ENCODE assay signal across 8 cellular contexts in genomic region chr11:820655-821512, GRCh38. TPM values are rescaled to one million over a fixed set of nuclear protein-coding genes. Genes with fewer than 3 reads are reported as not detected.
DNase-seq lines count a peak whose midpoint lies in the region; ATAC-seq, FAIRE-seq and TF ChIP-seq lines count a peak whose summit lies in the region.

No MANE protein-coding gene starts in this region.

- H4K91ac ChIP-seq in mesenchymal stem cell (ENCODE audit: low read length) = no peak overlapping the region

- H2AFZ ChIP-seq in mesenchymal stem cell (ENCODE audit: low read depth, low read length) = no peak overlapping the region

- no peak overlapping the region for H3K4ac ChIP-seq in mesenchymal stem cell (ENCODE audit: low read depth in 1 of 2, low read length in 2 of 2)

- no peak overlapping the region for H4K8ac ChIP-seq in mesenchymal stem cell (ENCODE audit: low read length)

- no peak overlapping the region for H3K27ac ChIP-seq in CD4-positive, alpha-beta T cell (ENCODE audit: low read depth, low read length)
- H3K27ac ChIP-seq in coronary artery (peak overlapping the region; percentile 93 to 99), mesenchymal stem cell (ENCODE audit: low read length, poor library complexity, severe bottlenecking) (no peak overlapping the region)

- no peak overlapping the region for H3K23ac ChIP-seq in mesenchymal stem cell (ENCODE audit: low read length in 2 of 2)

- TF ChIP-seq POLR2A in NB4 (IDR thresholded peaks at IDR 0.05; ENCODE audit: extremely low read depth, insufficient read length) = no peak
- TF ChIP-seq POLR2A in erythroblast (IDR thresholded peaks at IDR 0.05; ENCODE audit: low read length) = no peak

- POLR2A ChIA-PET in CD4-positive, alpha-beta T cell (lab: Charles Lee) = interaction anchor here (0.5 to 6.1 kb wide), 16 partner anchors 10 to 614 kb away, joined by 3 to 115 read pairs (median 8); partner anchors contain the start of genes BET1L, CD151, CRACR2B and GATD1

- peaks cover 41% of the 10 kb centered on the region for H3K4me1 ChIP-seq in mesenchymal stem cell (ENCODE audit: control insufficient read depth, insufficient read depth, low read depth, low read length)

- no peak for ATAC-seq in CD4-positive, alpha-beta T cell (ENCODE audit: poor library complexity)

- peak overlapping the region; percentile 55 for H3K4me2 ChIP-seq in mesenchymal stem cell (ENCODE audit: low read length, poor library complexity, severe bottlenecking)

- intact Hi-C loops in CD4-positive, alpha-beta T cell (cut with DNase I, micrococcal nuclease) = loop anchor here (1.0 kb wide), 2 partner anchors 9 to 21 kb away; partner anchors contain the start of genes POLR2L (in 1 of the 2) and TSPAN4 (in 1 of the 2)

- no peaks in the 10 kb centered on the region for H3K9me3 ChIP-seq in CD4-positive, alpha-beta T cell (ENCODE audit: control insufficient read depth, low read length)
- no peaks in the 10 kb centered on the region for H3K9me3 ChIP-seq in mesenchymal stem cell (ENCODE audit: control insufficient read depth, low read length)

- H3K14ac ChIP-seq in mesenchymal stem cell (ENCODE audit: low read length in 2 of 2) = no peak overlapping the region

- H3K27me3 ChIP-seq in CD4-positive, alpha-beta T cell (ENCODE audit: control insufficient read depth, insufficient read depth, low read length) = no peaks in the 10 kb centered on the region
- no peaks in the 10 kb centered on the region for H3K27me3 ChIP-seq in mesenchymal stem cell (ENCODE audit: control insufficient read depth in 1 of 2, insufficient read depth in 1 of 2, low read length in 2 of 2)

- H3K36me3 Mint-ChIP-seq in CD4-positive, alpha-beta T cell (ENCODE audit: low read depth) = peaks cover 37% of the 10 kb centered on the region

- peak overlapping the region; percentile 97 for H3K4me3 Mint-ChIP-seq in CD4-positive, alpha-beta T cell

- H2BK15ac ChIP-seq in mesenchymal stem cell (ENCODE audit: low read depth, poor library complexity, severe bottlenecking) = no peak overlapping the region

- peak overlapping the region; percentile 68 for H3K4me3 ChIP-seq in NB4 (ENCODE audit: low read depth, low read length)
- peak overlapping the region; percentile 91 for H3K4me3 ChIP-seq in coronary artery
- peak overlapping the region; percentile 93 for H3K4me3 ChIP-seq in mesenchymal stem cell (ENCODE audit: insufficient read depth in 1 of 2, low read depth in 1 of 2, low read length in 2 of 2)

- H3K9ac ChIP-seq in mesenchymal stem cell (ENCODE audit: low read length) = peak overlapping the region; percentile 97

- H3K27ac Mint-ChIP-seq in CD4-positive, alpha-beta T cell = peak overlapping the region; percentile 92

- no peak for TF ChIP-seq CTCF in CD4-positive, alpha-beta T cell (IDR thresholded peaks at IDR 0.05)
- TF ChIP-seq CTCF in NB4 (IDR thresholded peaks at IDR 0.05; ENCODE audit: low read depth, low read length) (no peak), coronary artery (IDR thresholded peaks at IDR 0.05) (no peak)

- H2BK120ac ChIP-seq in mesenchymal stem cell (ENCODE audit: low read depth, low read length) = no peak overlapping the region

- no peak for DNase-seq in CD4-positive, alpha-beta T cell
- DNase-seq in NB4 (ENCODE audit: low read depth) = peak; percentile 61
- DNase-seq in coronary artery (ENCODE audit: low spot score) = peak; percentile 97
- DNase-seq in mesenchymal stem cell = peak; percentile 71
- DNase-seq in urothelium cell line (ENCODE audit: low spot score) = peak; percentile 35
- DNase-seq in putamen (ENCODE audit: low spot score) = no peak
- DNase-seq in NCI-H1105 treated with DMSO at 0.1 percent for 48 hours (lab: John Stamatoyannopoulos, UW) = no peak
- no peak for DNase-seq in erythroblast (lab: John Stamatoyannopoulos, UW)

- WGBS in mesenchymal stem cell = 88% methylated on average over 11 of the region's 11 CpGs

- no peak for FAIRE-seq in urothelium cell line (lab: Jason Lieb, UNC)

- no peak overlapping the region for H2BK12ac ChIP-seq in mesenchymal stem cell (ENCODE audit: low read length in 2 of 2)

- no peaks in the 10 kb centered on the region for H3K9me3 Mint-ChIP-seq in CD4-positive, alpha-beta T cell

- no peak overlapping the region for H2BK5ac ChIP-seq in mesenchymal stem cell (ENCODE audit: low read depth, low read length, poor library complexity, severe bottlenecking)

- H3K79me1 ChIP-seq in mesenchymal stem cell (replicated peaks; ENCODE audit: low read length, poor library complexity, severe bottlenecking) = peaks cover 20% of the 10 kb centered on the region

- CTCF ChIA-PET in CD4-positive, alpha-beta T cell (lab: Charles Lee) = interaction anchor here (2.0 kb wide), 1 partner anchor 28 kb away, joined by 7 read pairs; no protein-coding TSS in a partner anchor

- H3K27me3 Mint-ChIP-seq in CD4-positive, alpha-beta T cell = no peaks in the 10 kb centered on the region

- H3K4me1 Mint-ChIP-seq in CD4-positive, alpha-beta T cell (ENCODE audit: low read depth) = peaks cover 11% of the 10 kb centered on the region

- no peak overlapping the region for H3K18ac ChIP-seq in mesenchymal stem cell (ENCODE audit: low read depth in 1 of 2, low read length in 2 of 2)

- H2AK5ac ChIP-seq in mesenchymal stem cell (ENCODE audit: low read length, severe bottlenecking) = no peak overlapping the region

- peaks cover 25 to 52% of the 10 kb centered on the region in 2 experiments for H3K36me3 ChIP-seq in mesenchymal stem cell (ENCODE audit: control insufficient read depth in 1 of 2, insufficient read depth in 2 of 2, low read depth in 1 of 2, low read length in 2 of 2)

RNA-seq across cellular contexts. Expression of gene PNPLA2, which starts 2.2 kb away (rescaled TPM):
- 100 to 1,000 TPM; 202 to 220 TPM for total RNA-seq in CD4-positive, alpha-beta T cell
- polyA plus RNA-seq in mesenchymal stem cell (2013, experiment 1 of 2) = 30.6 TPM
- 30.0 TPM for polyA plus RNA-seq in mesenchymal stem cell (2013, experiment 2 of 2)

RNA-seq across cellular contexts. Expression of gene CRACR2B, which starts 6.8 kb away (rescaled TPM):
- total RNA-seq in CD4-positive, alpha-beta T cell = under 1 TPM in 1 of 2 experiments, not detected in 1; 0.33 TPM
- 0.58 TPM for polyA plus RNA-seq in mesenchymal stem cell (2013, experiment 1 of 2)
- polyA plus RNA-seq in mesenchymal stem cell (2013, experiment 2 of 2) = 0.34 TPM

RNA-seq across cellular contexts. Expression of gene RPLP2, which starts 11.1 kb away (rescaled TPM):
- 1,000 to 10,000 TPM; 5,234 to 5,390 TPM for total RNA-seq in CD4-positive, alpha-beta T cell
- 3,881 TPM for polyA plus RNA-seq in mesenchymal stem cell (2013, experiment 1 of 2)
- polyA plus RNA-seq in mesenchymal stem cell (2013, experiment 2 of 2) = 4,036 TPM

RNA-seq across cellular contexts. Expression of gene CD151, which starts 11.9 kb away (rescaled TPM):
- total RNA-seq in CD4-positive, alpha-beta T cell = 10 to 100 TPM; 20.2 to 20.8 TPM
- 315 TPM for polyA plus RNA-seq in mesenchymal stem cell (2013, experiment 1 of 2)
- polyA plus RNA-seq in mesenchymal stem cell (2013, experiment 2 of 2) = 301 TPM

RNA-seq across cellular contexts. Expression of gene PIDD1, which starts 15.9 kb away (rescaled TPM):
- total RNA-seq in CD4-positive, alpha-beta T cell = 10 to 100 TPM; 32.6 to 33.0 TPM
- 8.3 TPM for polyA plus RNA-seq in mesenchymal stem cell (2013, experiment 1 of 2)
- polyA plus RNA-seq in mesenchymal stem cell (2013, experiment 2 of 2) = 9.2 TPM

Comparison
In these comparisons a context has a peak if more than half of its experiments do, and no peak if none do; other contexts are left out.
1. DNase-seq: peak in NB4 (single experiment), coronary artery (single experiment), mesenchymal stem cell (single experiment) and urothelium cell line (single experiment); none in CD4-positive, alpha-beta T cell (0 of 10), putamen (single experiment), NCI-H1105 treated with DMSO at 0.1 percent for 48 hours (single experiment) and erythroblast (0 of 2).
2. H3K27ac ChIP-seq: peak in coronary artery (2 of 2); none in CD4-positive, alpha-beta T cell (single experiment) and mesenchymal stem cell (single experiment).
3. Peak in every context shown above with its lines, with median percentiles within 50 percentile points of each other: H3K4me3 ChIP-seq.